1 cellular context compared by ENCODE assay signal in the genomic region with DNA sequence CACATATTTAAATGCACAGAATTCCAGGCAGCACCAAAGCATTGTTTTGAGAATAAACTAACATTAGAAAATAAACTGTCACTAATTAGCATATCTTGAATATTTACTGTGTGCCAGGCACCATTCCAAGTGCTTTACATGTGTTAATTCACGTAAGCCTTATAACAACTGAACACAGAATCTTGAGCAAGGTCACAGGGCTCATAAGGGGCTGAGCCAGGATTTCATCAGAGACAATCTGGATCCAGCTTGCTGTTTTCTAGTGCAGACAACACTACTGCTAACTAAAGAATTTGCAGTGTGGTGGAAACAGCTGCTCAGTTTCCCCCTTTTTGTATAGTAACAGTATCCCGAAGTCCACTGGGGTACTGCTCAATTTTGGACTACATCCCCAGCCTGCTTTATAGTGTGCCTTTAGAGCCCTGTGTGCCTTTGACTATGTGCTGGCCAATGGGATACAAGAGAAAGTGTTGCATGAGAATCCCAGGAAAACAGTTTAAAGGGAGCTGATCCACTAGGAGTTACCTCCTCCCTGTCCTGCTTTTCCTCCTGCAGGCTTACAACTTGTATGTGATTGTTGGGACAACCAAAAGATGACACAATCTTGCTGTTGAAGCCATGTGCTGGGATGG.
TF ChIP-seq lines count a peak whose summit lies in the region.

No MANE protein-coding gene starts in this region.

TF ChIP-seq in H1, 55 proteins besides CTCF, POLR2A, EP300 and RAD21:
- TF ChIP-seq POU5F1 (IDR thresholded peaks at IDR 0.05; ENCODE audit: low read depth, low read length) (no peak), MAFK (IDR thresholded peaks at IDR 0.05; ENCODE audit: low read depth, low read length) (no peak)
